Comparison of ENCODE assay signal across 20 cellular contexts in the genomic region with DNA sequence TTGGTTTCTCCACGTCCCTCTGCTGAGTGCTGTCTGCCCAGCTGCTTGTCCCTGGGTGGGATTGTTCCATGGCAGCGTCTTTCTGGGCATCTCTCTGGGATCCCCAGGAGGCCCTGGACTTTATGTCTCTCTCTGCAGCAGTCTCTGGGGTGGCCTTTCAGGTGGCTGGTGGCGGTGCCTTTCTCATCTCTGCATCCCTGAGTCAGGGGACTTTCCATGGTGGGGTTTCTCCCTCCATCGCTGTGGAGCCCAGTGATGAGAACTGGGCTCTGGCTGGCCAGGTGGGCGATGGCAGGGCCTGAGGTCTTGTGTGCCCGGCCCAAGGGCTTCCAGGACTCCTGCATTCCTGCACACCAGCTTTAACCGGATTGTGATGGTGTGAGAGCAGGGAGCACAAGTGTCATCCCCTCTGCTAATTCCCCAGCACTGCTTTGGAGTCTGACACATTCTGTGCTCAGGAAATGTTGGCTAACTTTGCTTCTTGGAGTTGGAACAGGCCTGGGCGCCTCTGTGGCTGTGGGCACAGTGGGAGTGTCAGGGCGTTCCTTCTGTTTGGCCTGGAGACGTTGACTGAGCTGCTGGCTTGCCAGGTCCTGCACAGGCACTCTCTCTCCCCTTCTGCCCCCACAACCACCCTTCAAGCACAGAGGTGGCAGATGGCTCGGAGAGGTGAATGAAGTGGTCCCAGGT. TPM values are rescaled to one million over a fixed set of nuclear protein-coding genes. Genes with fewer than 3 reads are reported as not detected.
DNase-seq lines count a peak whose midpoint lies in the region; ATAC-seq and TF ChIP-seq lines count a peak whose summit lies in the region.
"Had no signal": no experiment of that assay in that cellular context is flagged by ENCODE, and none has a peak within 500 bp of the region (broad histone marks: within the 10 kb centered on the region; RNA-seq: fewer than 3 reads in every experiment).

No MANE protein-coding gene starts in this region.

- H2BK12ac ChIP-seq in neuronal stem cell (ENCODE audit: low read length) = peak overlapping the region; percentile 64

- H3K36me3 ChIP-seq in GM23248 (ENCODE audit: low read depth) (no peaks in the 10 kb centered on the region), neuronal stem cell (replicated peaks in 1 of 2; ENCODE audit: control insufficient read depth in 2 of 2, insufficient read depth in 2 of 2, low read length in 2 of 2) (no peaks in the 10 kb centered on the region)
- H3K36me3 ChIP-seq: WERI-Rb-1 had no signal

- no peak overlapping the region for H2BK15ac ChIP-seq in neuronal stem cell (ENCODE audit: low read length)

- intact Hi-C loops in MCF 10A (cut with micrococcal nuclease) = loop anchor here (2.0 kb wide), 1 partner anchor 90 kb away; no protein-coding TSS in a partner anchor

- no peak overlapping the region for H3K14ac ChIP-seq in neuronal stem cell (ENCODE audit: low read length)

- H2AFZ ChIP-seq in GM23248 (no peak overlapping the region), neuronal stem cell (ENCODE audit: low read length) (no peak overlapping the region)

- H3K36me3 Mint-ChIP-seq in MCF 10A (ENCODE audit: insufficient read depth, unreplicated experiment) = peaks cover 38% of the 10 kb centered on the region
- H3K36me3 Mint-ChIP-seq: natural killer cell treated with Interleukin-12 subunit alpha and Interleukin-12 subunit beta and Interleukin-15 and Interleukin-18, amount 100 ng/mL, for 72 hours had no signal

- H2BK120ac ChIP-seq in neuronal stem cell (ENCODE audit: low read depth, low read length) = no peak overlapping the region

- DNase-seq in GM23248 = peak; percentile 80
- peak; percentile 68 for DNase-seq in MCF 10A (ENCODE audit: unreplicated experiment)
- DNase-seq in neuronal stem cell (ENCODE audit: low spot score) = no peak
- DNase-seq in NK-92 treated with Interleukin-12 subunit alpha and Interleukin-12 subunit beta, amount 100 ng/mL, for 24 hours (lab: John Stamatoyannopoulos, UW) = no peak
- no peak for DNase-seq in T-helper 1 cell
- DNase-seq: activated naive CD4-positive, alpha-beta T cell; cortex of kidney; GF-D8; mesenchymal stem cell; MM.1S; NCI-H2029 treated with DMSO at 0.1 percent for 48 hours; NCI-H748 treated with DMSO at 0.1 percent for 48 hours; retina; WERI-Rb-1 had no signal

- POLR2A ChIA-PET in MCF 10A (lab: Yijun Ruan, JAX) = interaction anchor here (0.6 to 2.0 kb wide), 11 partner anchors 13 to 503 kb away, joined by 3 to 10 read pairs (median 5); partner anchors contain the start of gene ATF4

- H3K23ac ChIP-seq in neuronal stem cell (ENCODE audit: low read depth, low read length, poor library complexity) = no peak overlapping the region

- in situ Hi-C loops in GM23248 (cut with MboI) = loop anchor here (5.0 kb wide), 1 partner anchor 485 kb away; no protein-coding TSS in a partner anchor

- no peaks in the 10 kb centered on the region for H3K9me3 Mint-ChIP-seq in MCF 10A (ENCODE audit: unreplicated experiment)
- H3K9me3 Mint-ChIP-seq: natural killer cell treated with Interleukin-12 subunit alpha and Interleukin-12 subunit beta and Interleukin-15 and Interleukin-18, amount 100 ng/mL, for 72 hours had no signal

- peak overlapping the region; percentile 54 for H2AK5ac ChIP-seq in neuronal stem cell (ENCODE audit: low read depth, low read length)

- BruUV-seq in MCF 10A (replicated peaks; lab: Mats Ljungman, UMichigan) = no TSS peak

- H3K4me1 Mint-ChIP-seq in MCF 10A (ENCODE audit: insufficient read depth, unreplicated experiment) = peaks cover 7% of the 10 kb centered on the region

- H3K79me1 ChIP-seq in neuronal stem cell (ENCODE audit: low read depth, low read length) = no peaks in the 10 kb centered on the region

- peak overlapping the region; percentile 33 for H3K27ac Mint-ChIP-seq in MCF 10A (ENCODE audit: low read depth, unreplicated experiment)
- H3K27ac Mint-ChIP-seq: natural killer cell treated with Interleukin-12 subunit alpha and Interleukin-12 subunit beta and Interleukin-15 and Interleukin-18, amount 100 ng/mL, for 72 hours had no signal

- H3K4me3 ChIP-seq in GM23248 (no peak overlapping the region), neuronal stem cell (ENCODE audit: low read length in 2 of 2) (no peak overlapping the region)
- H3K4me3 ChIP-seq: Peyer's patch had no signal

- peak overlapping the region; percentile 31 for H3K27ac ChIP-seq in 22Rv1
- no peak overlapping the region for H3K27ac ChIP-seq in GM23248
- no peak overlapping the region for H3K27ac ChIP-seq in neuronal stem cell (replicated peaks; ENCODE audit: low read length)
- H3K27ac ChIP-seq: Peyer's patch, WERI-Rb-1 had no signal

- no peak overlapping the region for H4K8ac ChIP-seq in neuronal stem cell (ENCODE audit: low read depth, low read length)

- no peaks in the 10 kb centered on the region for H3K4me1 ChIP-seq in GM23248 (ENCODE audit: insufficient read depth)
- peaks cover 5 to 9% of the 10 kb centered on the region in 2 donors for H3K4me1 ChIP-seq in neuronal stem cell (ENCODE audit: control insufficient read depth in 2 of 2, insufficient read depth in 1 of 2, low read depth in 1 of 2, low read length in 2 of 2)
- H3K4me1 ChIP-seq: Peyer's patch had no signal

- WGBS in GM23248 (ENCODE audit: low coverage in 1 of 2, low lambda C conversion rate in 2 of 2, missing lambda C conversion rate in 2 of 2), 2 experiments = 36 to 40% methylated on average over 11 of the region's 11 CpGs
- WGBS in neuronal stem cell (ENCODE audit: extremely low coverage in 2 of 2, insufficient read length in 2 of 2, insufficient replicate concordance in 1 of 2), 2 donors = no CpG with 5 or more reads among the region's 11 CpGs

- no peaks in the 10 kb centered on the region for H3K9me2 ChIP-seq in GM23248 (ENCODE audit: insufficient read depth)

- H4K91ac ChIP-seq in neuronal stem cell (ENCODE audit: low read depth, low read length, poor library complexity) = no peak overlapping the region

- TF ChIP-seq CTCF in 22Rv1 (IDR thresholded peaks at IDR 0.05) = no peak
- no peak for TF ChIP-seq CTCF in MCF 10A (IDR thresholded peaks at IDR 0.05; ENCODE audit: unreplicated experiment)

- H3K27me3 ChIP-seq in GM23248 (replicated peaks; ENCODE audit: insufficient read depth) (no peaks in the 10 kb centered on the region), neuronal stem cell (ENCODE audit: control insufficient read depth in 3 of 3, insufficient read depth in 3 of 3, low read depth in 1 of 3, low read length in 3 of 3) (peaks cover 0 to 36% (median 0%) of the 10 kb centered on the region in 3 experiments)
- H3K27me3 ChIP-seq: Peyer's patch had no signal

- H3K18ac ChIP-seq in neuronal stem cell (ENCODE audit: low read length) = peak overlapping the region; percentile 56

- no peaks in the 10 kb centered on the region for H3F3A ChIP-seq in GM23248 (ENCODE audit: insufficient read depth)

- H3K4ac ChIP-seq in neuronal stem cell (ENCODE audit: low read length) = no peak overlapping the region

- H3K9me3 ChIP-seq in GM23248 (ENCODE audit: low read depth) (no peaks in the 10 kb centered on the region), neuronal stem cell (replicated peaks in 1 of 2; ENCODE audit: control insufficient read depth in 2 of 2, insufficient read depth in 1 of 2, low read depth in 1 of 2, low read length in 2 of 2) (no peaks in the 10 kb centered on the region)
- H3K9me3 ChIP-seq: Peyer's patch had no signal

- H3K4me2 ChIP-seq in GM23248 (ENCODE audit: unreplicated experiment) (no peak overlapping the region), neuronal stem cell (ENCODE audit: insufficient read depth, low read length, poor library complexity, severe bottlenecking) (no peak overlapping the region)

- H4K20me1 ChIP-seq in GM23248 (ENCODE audit: insufficient read depth) = no peaks in the 10 kb centered on the region

- ATAC-seq in HG02588 (IDR thresholded peaks at IDR 0.05; ENCODE audit: unreplicated experiment) = no peak
- ATAC-seq in HG03442 (IDR thresholded peaks at IDR 0.05; ENCODE audit: unreplicated experiment) = no peak
- ATAC-seq: HCT116; natural killer cell treated with Interleukin-12 subunit alpha and Interleukin-12 subunit beta and Interleukin-15 and Interleukin-18, amount 100 ng/mL, for 72 hours had no signal

- no peaks in the 10 kb centered on the region for H3K27me3 Mint-ChIP-seq in MCF 10A (ENCODE audit: insufficient read depth, unreplicated experiment)
- H3K27me3 Mint-ChIP-seq: natural killer cell treated with Interleukin-12 subunit alpha and Interleukin-12 subunit beta and Interleukin-15 and Interleukin-18, amount 100 ng/mL, for 72 hours had no signal

- CTCF ChIA-PET in MCF 10A (lab: Yijun Ruan, JAX) = interaction anchor here (1.0 to 22.5 kb wide), 6 partner anchors 13 to 485 kb away, joined by 3 to 471 read pairs (median 57); partner anchors contain the start of gene RPS19BP1

- H3K4me3 Mint-ChIP-seq in MCF 10A (ENCODE audit: unreplicated experiment) = no peak overlapping the region
- H3K4me3 Mint-ChIP-seq: natural killer cell treated with Interleukin-12 subunit alpha and Interleukin-12 subunit beta and Interleukin-15 and Interleukin-18, amount 100 ng/mL, for 72 hours had no signal

- no peaks in the 10 kb centered on the region for H3K79me2 ChIP-seq in GM23248 (ENCODE audit: insufficient read depth)

- no peak overlapping the region for H3K9ac ChIP-seq in GM23248
- peak overlapping the region; percentile 53 for H3K9ac ChIP-seq in neuronal stem cell (ENCODE audit: low read depth, low read length, poor library complexity)

- no peak overlapping the region for H2BK5ac ChIP-seq in neuronal stem cell (ENCODE audit: low read length)

RNA-seq across cellular contexts. Expression of gene FAM83F, which starts 27.9 kb away (rescaled TPM):
- total RNA-seq in GM23248 (2014; rRNA removed; shearing (Covaris generic)) = not detected in 2 replicates
- not detected in 2 replicates for polyA plus RNA-seq in GM23248 (2016; fragmentation: Nextera tagmentation; extraction: Ambion mirVana)
- 33.1 and 41.3 TPM in 2 replicates for total RNA-seq in MCF 10A (2022)
- 0.03 TPM for polyA plus RNA-seq in neuronal stem cell (2013, experiment 1 of 2)
- polyA plus RNA-seq in neuronal stem cell (2013, experiment 2 of 2) = 0.04 TPM

Comparison
In these comparisons a context has a peak if more than half of its experiments do, and no peak if none do; other contexts are left out.
1. DNase-seq: peak in GM23248 (single experiment) and MCF 10A (single experiment); none in neuronal stem cell (single experiment), NK-92 treated with Interleukin-12 subunit alpha and Interleukin-12 subunit beta, amount 100 ng/mL, for 24 hours (single experiment) and T-helper 1 cell (0 of 5).
2. RNA of gene FAM83F, which starts 27.9 kb away (total RNA-seq): 33.1 to 41.3 TPM in MCF 10A; not detected in GM23248; every median in the first group is over 10 times any median in the second.